Comparison of ENCODE assay signal across 14 cellular contexts in the genomic region with DNA sequence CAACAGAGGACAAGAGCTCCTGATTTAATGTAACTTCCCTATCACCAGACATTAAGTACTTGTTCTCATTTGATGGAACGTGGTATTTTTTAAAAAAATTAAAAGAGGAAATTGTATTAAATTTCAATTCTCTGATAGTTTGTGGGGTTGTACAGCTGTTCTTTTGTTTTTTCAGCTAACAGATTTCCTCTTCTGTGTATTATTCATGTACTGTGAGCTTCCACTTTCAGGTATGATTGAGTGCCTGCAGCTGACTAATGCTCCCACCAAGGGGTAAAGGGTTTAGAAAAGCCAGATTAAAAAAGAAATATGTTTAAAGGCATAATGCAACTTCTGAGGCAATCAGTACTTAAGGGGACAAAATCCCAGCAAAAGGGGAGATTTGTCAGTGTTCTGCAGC.
"Had no signal": no experiment of that assay in that cellular context is flagged by ENCODE, and none has a peak within 500 bp of the region (broad histone marks: within the 10 kb centered on the region; RNA-seq: fewer than 3 reads in every experiment).

No MANE protein-coding gene starts in this region.

- H3K36me3 ChIP-seq: heart right ventricle, left ventricle myocardium inferior, ovary had no signal

- ATAC-seq: activated CD8-positive, alpha-beta T cell treated with anti-CD3 and anti-CD28 coated beads for 36 hours; heart right ventricle; stimulated activated naive CD8-positive, alpha-beta T cell treated with anti-CD3 and anti-CD28 coated beads, Interleukin-15, amount 100 ng/mL, for 72 hours; T-cell had no signal

- H3K9me3 ChIP-seq: heart right ventricle, left ventricle myocardium inferior, ovary had no signal

- DNase-seq: activated CD8-positive, alpha-beta memory T cell treated with anti-CD3 and anti-CD28 coated beads, Interleukin-2, amount 50 U/mL, for 48 hours; activated CD8-positive, alpha-beta T cell treated with anti-CD3 and anti-CD28 coated beads for 36 hours; activated naive CD4-positive, alpha-beta T cell treated with anti-CD3 and anti-CD28 coated beads, Interleukin-2, amount 10 ng/mL, durations not matched to agents 7 days and 5 days; heart right ventricle; islet precursor cell; left ventricle myocardium inferior; mesendoderm; ovary; stimulated activated CD4-positive, alpha-beta T cell treated with anti-CD3 and anti-CD28 coated beads, Interleukin-15, amount 100 ng/mL, for 24 hours; stimulated activated CD4-positive, alpha-beta T cell treated with anti-CD3 and anti-CD28 coated beads, Interleukin-4, amount 100 ng/mL, for 24 hours; stimulated activated naive CD8-positive, alpha-beta T cell treated with anti-CD3 and anti-CD28 coated beads, Interleukin-15, amount 100 ng/mL, for 72 hours; T-cell; T1000 had no signal

- H3K27me3 ChIP-seq: heart right ventricle, ovary had no signal

- H3K4me3 ChIP-seq: heart right ventricle, left ventricle myocardium inferior, ovary had no signal

- H3K27ac ChIP-seq: heart right ventricle, left ventricle myocardium inferior, ovary, VCaP had no signal
